1 cellular context compared by ENCODE assay signal in the genomic region with DNA sequence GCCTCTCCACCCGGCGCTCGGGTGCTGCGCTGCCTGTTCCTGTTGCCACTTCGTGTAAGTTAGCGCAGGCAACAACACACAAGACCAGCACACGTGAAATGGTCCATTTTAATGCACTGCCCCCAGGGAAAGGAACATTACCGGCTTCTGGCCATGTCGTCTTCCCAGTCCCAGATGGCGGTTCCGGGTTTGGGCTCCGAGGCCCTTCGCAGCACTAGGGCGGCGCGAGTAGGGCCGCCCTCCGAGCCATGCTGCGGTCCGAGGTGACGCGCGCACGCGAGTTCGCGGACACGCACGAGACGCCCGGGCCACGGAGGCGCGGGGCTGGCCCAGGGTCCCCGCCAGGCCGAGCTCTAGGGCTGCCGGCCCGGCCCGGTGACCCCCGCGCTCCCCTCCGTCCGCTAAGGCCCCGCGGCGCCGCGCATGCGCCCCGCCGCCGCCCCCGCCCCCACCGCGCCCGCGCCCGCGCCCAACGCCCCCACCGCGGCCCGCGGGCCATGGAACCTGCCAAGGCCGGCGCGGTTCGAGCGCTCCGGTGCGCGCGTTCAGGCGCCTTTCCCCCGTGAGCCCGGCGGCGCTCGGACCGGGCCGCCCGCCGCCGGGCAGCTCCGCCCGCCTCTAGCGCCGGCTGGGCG.
A peak's percentile ranks its signal among the peaks of the same experiment; 100 is the strongest.
TF ChIP-seq lines count a peak whose summit lies in the region.

No MANE protein-coding gene starts in this region.

TF ChIP-seq in K562, 482 proteins besides CTCF, POLR2A, EP300 and RAD21 (continued from another document and continues in another):
- no peak for TF ChIP-seq CBX2 (IDR thresholded peaks at IDR 0.05; ENCODE audit: insufficient read depth, low read length, poor library complexity, severe bottlenecking)
- no peak for TF ChIP-seq ETV5 (CRISPR knock-in tag; IDR thresholded peaks at IDR 0.05; ENCODE audit: low read depth)
- TF ChIP-seq, protein P1, sequence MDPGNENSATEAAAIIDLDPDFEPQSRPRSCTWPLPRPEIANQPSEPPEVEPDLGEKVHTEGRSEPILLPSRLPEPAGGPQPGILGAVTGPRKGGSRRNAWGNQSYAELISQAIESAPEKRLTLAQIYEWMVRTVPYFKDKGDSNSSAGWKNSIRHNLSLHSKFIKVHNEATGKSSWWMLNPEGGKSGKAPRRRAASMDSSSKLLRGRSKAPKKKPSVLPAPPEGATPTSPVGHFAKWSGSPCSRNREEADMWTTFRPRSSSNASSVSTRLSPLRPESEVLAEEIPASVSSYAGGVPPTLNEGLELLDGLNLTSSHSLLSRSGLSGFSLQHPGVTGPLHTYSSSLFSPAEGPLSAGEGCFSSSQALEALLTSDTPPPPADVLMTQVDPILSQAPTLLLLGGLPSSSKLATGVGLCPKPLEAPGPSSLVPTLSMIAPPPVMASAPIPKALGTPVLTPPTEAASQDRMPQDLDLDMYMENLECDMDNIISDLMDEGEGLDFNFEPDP (CRISPR knock-in tag; IDR thresholded peaks at IDR 0.05): no peak
- TF ChIP-seq ETS2 (tag; IDR thresholded peaks at IDR 0.05; ENCODE audit: borderline replicate concordance, poor library complexity, severe bottlenecking): no peak
- TF ChIP-seq, protein P2, sequence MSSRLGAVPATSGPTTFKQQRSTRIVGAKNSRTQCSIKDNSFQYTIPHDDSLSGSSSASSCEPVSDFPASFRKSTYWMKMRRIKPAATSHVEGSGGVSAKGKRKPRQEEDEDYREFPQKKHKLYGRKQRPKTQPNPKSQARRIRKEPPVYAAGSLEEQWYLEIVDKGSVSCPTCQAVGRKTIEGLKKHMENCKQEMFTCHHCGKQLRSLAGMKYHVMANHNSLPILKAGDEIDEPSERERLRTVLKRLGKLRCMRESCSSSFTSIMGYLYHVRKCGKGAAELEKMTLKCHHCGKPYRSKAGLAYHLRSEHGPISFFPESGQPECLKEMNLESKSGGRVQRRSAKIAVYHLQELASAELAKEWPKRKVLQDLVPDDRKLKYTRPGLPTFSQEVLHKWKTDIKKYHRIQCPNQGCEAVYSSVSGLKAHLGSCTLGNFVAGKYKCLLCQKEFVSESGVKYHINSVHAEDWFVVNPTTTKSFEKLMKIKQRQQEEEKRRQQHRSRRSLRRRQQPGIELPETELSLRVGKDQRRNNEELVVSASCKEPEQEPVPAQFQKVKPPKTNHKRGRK (tag; IDR thresholded peaks at IDR 0.05): no peak
- TF ChIP-seq DPF2 (IDR thresholded peaks at IDR 0.05): no peak
- TF ChIP-seq HDAC2 (IDR thresholded peaks at IDR 0.05): 0 out of 2 replicates have a peak, but pooled peaks have one; percentile 24
- no peak for TF ChIP-seq NR2C2 (CRISPR knock-in tag; IDR thresholded peaks at IDR 0.05)
- peak; percentile 46; the same call in 1 of the 2 replicates for TF ChIP-seq NR2C2 (tag; IDR thresholded peaks at IDR 0.05)
- TF ChIP-seq ZNF764 (CRISPR knock-in tag; IDR thresholded peaks at IDR 0.05; ENCODE audit: low read depth): no peak
- TF ChIP-seq, protein P3, sequence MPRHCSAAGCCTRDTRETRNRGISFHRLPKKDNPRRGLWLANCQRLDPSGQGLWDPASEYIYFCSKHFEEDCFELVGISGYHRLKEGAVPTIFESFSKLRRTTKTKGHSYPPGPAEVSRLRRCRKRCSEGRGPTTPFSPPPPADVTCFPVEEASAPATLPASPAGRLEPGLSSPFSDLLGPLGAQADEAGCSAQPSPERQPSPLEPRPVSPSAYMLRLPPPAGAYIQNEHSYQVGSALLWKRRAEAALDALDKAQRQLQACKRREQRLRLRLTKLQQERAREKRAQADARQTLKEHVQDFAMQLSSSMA (CRISPR knock-in tag; IDR thresholded peaks at IDR 0.05): no peak
- TF ChIP-seq MYC (IDR thresholded peaks at IDR 0.05; ENCODE audit: low read depth, low read length): 0 out of 2 replicates have a peak, but pooled peaks have one; percentile 19
- TF ChIP-seq MYC (CRISPR knock-in tag; IDR thresholded peaks at IDR 0.05; ENCODE audit: borderline replicate concordance, low read depth): no peak
- TF ChIP-seq BCL6 (CRISPR knock-in tag; IDR thresholded peaks at IDR 0.05): no peak
- no peak for TF ChIP-seq RCOR1 (IDR thresholded peaks at IDR 0.05; ENCODE audit: borderline replicate concordance in 1 of 2, low read depth in 2 of 2, low read length in 2 of 2)
- TF ChIP-seq ZNF79 (CRISPR knock-in tag; IDR thresholded peaks at IDR 0.05; ENCODE audit: low read depth): no peak
- TF ChIP-seq NFE2 (IDR thresholded peaks at IDR 0.05; ENCODE audit: low read depth): no peak
- peak; percentile 80 for TF ChIP-seq POLR2G (IDR thresholded peaks at IDR 0.05; ENCODE audit: low read depth, low read length)
- TF ChIP-seq CBFA2T3 (IDR thresholded peaks at IDR 0.05): no peak
- TF ChIP-seq NFE2L1 (tag; IDR thresholded peaks at IDR 0.05; ENCODE audit: borderline replicate concordance, low read depth): no peak
- TF ChIP-seq JUNB (CRISPR knock-in tag; conservative IDR thresholded peaks at IDR 0.05): no peak
- TF ChIP-seq CBX8 (IDR thresholded peaks at IDR 0.05; ENCODE audit: borderline replicate concordance, extremely low read depth, low read depth, low read length, poor library complexity, severe bottlenecking): no peak
- no peak for TF ChIP-seq CTBP1 (IDR thresholded peaks at IDR 0.05; ENCODE audit: borderline replicate concordance)
- no peak for TF ChIP-seq ZNF263 (CRISPR knock-in tag; IDR thresholded peaks at IDR 0.05; ENCODE audit: borderline replicate concordance)
- no peak for TF ChIP-seq ZNF224 (CRISPR knock-in tag; IDR thresholded peaks at IDR 0.05)
- TF ChIP-seq ZNF140 (CRISPR knock-in tag; IDR thresholded peaks at IDR 0.05): no peak
- no peak for TF ChIP-seq ZNF77 (CRISPR knock-in tag; IDR thresholded peaks at IDR 0.05)
- no peak for TF ChIP-seq GABPB2 (CRISPR knock-in tag; conservative IDR thresholded peaks at IDR 0.05)
- TF ChIP-seq MXD1 (CRISPR knock-in tag; IDR thresholded peaks at IDR 0.05; ENCODE audit: borderline replicate concordance, poor library complexity, severe bottlenecking): no peak
- peak in 1 of 2 experiments; percentile 43; a peak in 2 of 4 replicates for TF ChIP-seq NONO (IDR thresholded peaks at IDR 0.05; ENCODE audit: low read depth in 2 of 2, low read length in 1 of 2)
- TF ChIP-seq ZNF699 (CRISPR knock-in tag; IDR thresholded peaks at IDR 0.05; ENCODE audit: insufficient replicate concordance): no peak
- TF ChIP-seq EP400 (IDR thresholded peaks at IDR 0.05): peak; percentile 41; the same call in 1 of the 2 replicates
- peak; percentile 28; the same call in 1 of the 2 replicates for TF ChIP-seq THAP12 (CRISPR knock-in tag; IDR thresholded peaks at IDR 0.05)
- TF ChIP-seq SRSF1 (IDR thresholded peaks at IDR 0.05; ENCODE audit: low read depth, low read length): no peak
- TF ChIP-seq, protein P4, sequence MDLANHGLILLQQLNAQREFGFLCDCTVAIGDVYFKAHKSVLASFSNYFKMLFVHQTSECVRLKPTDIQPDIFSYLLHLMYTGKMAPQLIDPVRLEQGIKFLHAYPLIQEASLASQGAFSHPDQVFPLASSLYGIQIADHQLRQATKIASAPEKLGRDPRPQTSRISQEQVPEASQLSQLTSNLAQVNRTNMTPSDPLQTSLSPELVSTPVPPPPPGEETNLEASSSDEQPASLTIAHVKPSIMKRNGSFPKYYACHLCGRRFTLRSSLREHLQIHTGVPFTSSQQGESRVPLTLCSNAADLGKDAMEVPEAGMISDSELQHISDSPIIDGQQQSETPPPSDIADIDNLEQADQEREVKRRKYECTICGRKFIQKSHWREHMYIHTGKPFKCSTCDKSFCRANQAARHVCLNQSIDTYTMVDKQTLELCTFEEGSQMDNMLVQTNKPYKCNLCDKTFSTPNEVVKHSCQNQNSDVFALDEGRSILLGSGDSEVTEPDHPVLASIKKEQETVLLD (IDR thresholded peaks at IDR 0.05): no peak
- TF ChIP-seq ZNF551 (CRISPR knock-in tag; IDR thresholded peaks at IDR 0.05): no peak
- 0 out of 2 replicates have a peak, but pooled peaks have one; percentile 12 for TF ChIP-seq CHD2 (IDR thresholded peaks at IDR 0.05; ENCODE audit: low read depth, low read length)
- no peak for TF ChIP-seq ARHGAP35 (IDR thresholded peaks at IDR 0.05; ENCODE audit: partially characterized antibody)
- TF ChIP-seq NFIC (IDR thresholded peaks at IDR 0.05): no peak
- TF ChIP-seq POLR2AphosphoS5 (IDR thresholded peaks at IDR 0.05; ENCODE audit: control insufficient read depth, insufficient read depth, low read depth, low read length): no peak; the same call in 1 of the 2 replicates
- TF ChIP-seq ELF4 (CRISPR knock-in tag; IDR thresholded peaks at IDR 0.05): no peak
- TF ChIP-seq AFF4 (CRISPR knock-in tag; IDR thresholded peaks at IDR 0.05): 0 out of 2 replicates have a peak, but pooled peaks have one; percentile 48
- no peak for TF ChIP-seq TAF15 (IDR thresholded peaks at IDR 0.05; ENCODE audit: low read depth, low read length)
- no peak for TF ChIP-seq STAT5B (CRISPR knock-in tag; IDR thresholded peaks at IDR 0.05)
- TF ChIP-seq ZBTB1 (CRISPR knock-in tag; IDR thresholded peaks at IDR 0.05; ENCODE audit: borderline replicate concordance, low read depth): no peak
- no peak for TF ChIP-seq HOXB6 (CRISPR knock-in tag; IDR thresholded peaks at IDR 0.05; ENCODE audit: borderline replicate concordance)
- peak; percentile 21 for TF ChIP-seq HNRNPLL (IDR thresholded peaks at IDR 0.05; ENCODE audit: low read depth, low read length, poor library complexity, severe bottlenecking)
- no peak for TF ChIP-seq ZFP36 (IDR thresholded peaks at IDR 0.05; ENCODE audit: low read depth, low read length, partially characterized antibody)
- no peak for TF ChIP-seq HIVEP1 (CRISPR knock-in tag; IDR thresholded peaks at IDR 0.05)
- no peak for TF ChIP-seq ATF2 (CRISPR knock-in tag; IDR thresholded peaks at IDR 0.05)
- no peak for TF ChIP-seq ZNF165 (CRISPR knock-in tag; IDR thresholded peaks at IDR 0.05; ENCODE audit: borderline replicate concordance)
- no peak for TF ChIP-seq ZNF766 (CRISPR knock-in tag; conservative IDR thresholded peaks at IDR 0.05)
- TF ChIP-seq MEF2A (IDR thresholded peaks at IDR 0.05; ENCODE audit: control insufficient read depth, low read depth, low read length): no peak
- TF ChIP-seq, protein P5, sequence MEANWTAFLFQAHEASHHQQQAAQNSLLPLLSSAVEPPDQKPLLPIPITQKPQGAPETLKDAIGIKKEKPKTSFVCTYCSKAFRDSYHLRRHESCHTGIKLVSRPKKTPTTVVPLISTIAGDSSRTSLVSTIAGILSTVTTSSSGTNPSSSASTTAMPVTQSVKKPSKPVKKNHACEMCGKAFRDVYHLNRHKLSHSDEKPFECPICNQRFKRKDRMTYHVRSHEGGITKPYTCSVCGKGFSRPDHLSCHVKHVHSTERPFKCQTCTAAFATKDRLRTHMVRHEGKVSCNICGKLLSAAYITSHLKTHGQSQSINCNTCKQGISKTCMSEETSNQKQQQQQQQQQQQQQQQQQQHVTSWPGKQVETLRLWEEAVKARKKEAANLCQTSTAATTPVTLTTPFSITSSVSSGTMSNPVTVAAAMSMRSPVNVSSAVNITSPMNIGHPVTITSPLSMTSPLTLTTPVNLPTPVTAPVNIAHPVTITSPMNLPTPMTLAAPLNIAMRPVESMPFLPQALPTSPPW (CRISPR knock-in tag; IDR thresholded peaks at IDR 0.05): no peak
- peak; percentile 59; the same call in 1 of the 2 replicates for TF ChIP-seq PHF8 (IDR thresholded peaks at IDR 0.05; ENCODE audit: borderline replicate concordance, low read length)
